4 cellular contexts compared by ENCODE assay signal in the genomic region with DNA sequence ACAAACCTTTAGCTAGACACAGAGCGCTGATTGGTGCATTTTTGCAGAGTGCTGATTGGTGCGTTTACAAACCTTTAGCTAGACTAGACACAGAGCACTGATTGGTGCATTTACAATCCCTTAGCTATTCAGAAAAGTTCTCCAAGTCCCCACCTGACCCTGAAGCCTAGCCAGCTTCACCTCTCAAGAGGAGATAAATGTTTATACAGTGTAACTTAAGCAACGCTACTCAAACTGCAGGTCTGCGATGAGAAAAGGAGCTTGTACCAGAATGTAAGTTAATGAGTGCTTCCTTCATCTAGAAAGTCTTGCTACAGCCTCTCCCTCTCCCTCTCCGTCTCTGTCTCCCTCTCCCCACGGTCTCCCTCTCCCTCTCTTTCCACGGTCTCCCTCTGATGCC. TPM values are rescaled to one million over a fixed set of nuclear protein-coding genes. Genes with fewer than 3 reads are reported as not detected.
"Had no signal": no experiment of that assay in that cellular context is flagged by ENCODE, and none has a peak within 500 bp of the region (broad histone marks: within the 10 kb centered on the region; RNA-seq: fewer than 3 reads in every experiment).

No MANE protein-coding gene starts in this region.

RNA-seq across cellular contexts. Expression of a gene that starts 5.5 kb away (rescaled TPM):
- total RNA-seq: esophagus mucosa, glomerular endothelial cell, lower lobe of right lung, lung microvascular endothelial cell had no signal
